In the genomic region with DNA sequence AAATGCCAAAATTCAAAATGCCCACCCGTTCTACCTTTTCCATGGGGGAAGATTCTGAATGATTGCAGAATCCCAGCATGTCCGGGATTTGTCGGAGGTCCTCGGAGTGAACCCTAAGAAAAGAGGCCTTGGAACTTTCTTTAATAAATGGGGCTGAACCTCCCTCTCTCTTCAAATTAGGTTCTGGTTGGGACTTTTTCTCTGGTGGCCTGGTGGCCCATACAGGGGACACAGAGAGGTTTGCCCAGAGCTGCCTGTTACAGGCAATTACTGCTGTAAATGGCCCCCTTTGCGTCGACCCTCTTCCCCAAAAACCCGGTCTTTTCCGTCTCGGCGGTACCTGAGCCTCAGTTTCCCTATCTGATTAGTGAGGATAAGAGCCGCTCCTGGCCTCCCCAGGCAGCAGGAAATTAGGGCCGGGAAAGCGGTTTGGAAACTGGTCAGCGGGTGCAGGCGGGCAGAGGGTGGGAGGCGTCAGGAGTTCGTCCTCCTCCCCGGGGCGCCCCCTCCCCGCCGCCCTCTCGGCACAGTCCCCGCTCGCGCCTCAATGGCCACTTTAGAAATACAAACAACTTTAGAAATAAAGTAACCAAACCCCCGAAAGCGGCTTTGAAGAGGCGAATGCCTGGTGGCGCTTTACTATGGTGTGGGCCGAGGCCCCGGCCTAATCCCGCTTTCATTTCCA, we compare ENCODE assay signal across 19 cellular contexts. TPM values are rescaled to one million over a fixed set of nuclear protein-coding genes. Genes with fewer than 3 reads are reported as not detected.
A peak's percentile ranks its signal among the peaks of the same experiment; 100 is the strongest.
DNase-seq lines count a peak whose midpoint lies in the region; ATAC-seq, FAIRE-seq and TF ChIP-seq lines count a peak whose summit lies in the region.
"Had no signal": no experiment of that assay in that cellular context is flagged by ENCODE, and none has a peak within 500 bp of the region (broad histone marks: within the 10 kb centered on the region; RNA-seq: fewer than 3 reads in every experiment).

No MANE protein-coding gene starts in this region.

- H3K27ac ChIP-seq in left ventricle myocardium inferior (replicated peaks) (no peak overlapping the region), astrocyte (ENCODE audit: low read depth, low read length) (no peak overlapping the region), upper lobe of left lung (no peak overlapping the region), MM.1S (ENCODE audit: low read length) (no peak overlapping the region)
- H3K27ac ChIP-seq: brain microvascular endothelial cell had no signal

- H2AFZ ChIP-seq in astrocyte (ENCODE audit: low read depth, low read length) (no peak overlapping the region), MM.1S (ENCODE audit: low read length) (no peak overlapping the region)

- no peak overlapping the region for H3K4me3 Mint-ChIP-seq in astrocyte (ENCODE audit: unreplicated experiment)
- H3K4me3 Mint-ChIP-seq in naive thymus-derived CD8-positive, alpha-beta T cell: peak overlapping the region in 9 of 10 donors; percentile 8 to 78 (median 73)
- H3K4me3 Mint-ChIP-seq: activated T-helper 1 cell treated with anti-CD3 and anti-CD28 coated beads, Interleukin-12 subunit alpha, Interleukin-12 subunit beta, Interleukin-2, Interleukin-4 antibody, amounts not matched to agents 30 ng/mL and 10 ng/mL and 1 ng/mL, durations not matched to agents 14 hours and 24 hours and 36 hours; memory B cell; stimulated activated effector memory CD8-positive, alpha-beta T cell treated with anti-CD3 and anti-CD28 coated beads, Interleukin-12 subunit alpha, Interleukin-12 subunit beta, amount 100 ng/mL, for 72 hours had no signal

- TF ChIP-seq EP300 in upper lobe of left lung (IDR thresholded peaks at IDR 0.05): no peak

- POLR2A ChIA-PET in naive thymus-derived CD8-positive, alpha-beta T cell (lab: Charles Lee): no interaction called here

- H3K4me2 ChIP-seq in astrocyte (ENCODE audit: low read length) (no peak overlapping the region), MM.1S (ENCODE audit: low read depth, low read length) (no peak overlapping the region)

- H3K36me3 ChIP-seq in left ventricle myocardium inferior (no peaks in the 10 kb centered on the region), astrocyte (ENCODE audit: insufficient read depth, low read length) (no peaks in the 10 kb centered on the region), upper lobe of left lung (no peaks in the 10 kb centered on the region), MM.1S (replicated peaks; ENCODE audit: insufficient read depth, low read length) (no peaks in the 10 kb centered on the region)
- H3K36me3 ChIP-seq: brain microvascular endothelial cell had no signal

- intact Hi-C loops in left ventricle myocardium inferior (cut with micrococcal nuclease): no loop called here
- intact Hi-C loops in left cardiac atrium (cut with DNase I): no loop called here

- H3K27me3 ChIP-seq in left ventricle myocardium inferior (ENCODE audit: low read depth) (peaks cover 100% of the 10 kb centered on the region), astrocyte (ENCODE audit: insufficient read depth, low read length) (peaks cover 65% of the 10 kb centered on the region), upper lobe of left lung (peaks cover 2 to 84% (median 40%) of the 10 kb centered on the region in 4 donors), MM.1S (replicated peaks; ENCODE audit: insufficient read depth, low read length) (peaks cover 95% of the 10 kb centered on the region)

- no peak for FAIRE-seq in astrocyte (lab: Jason Lieb, UNC)
- FAIRE-seq: endometrium, G401.6 had no signal

- WGBS in upper lobe of left lung, 2 donors: 0 to 2% methylated on average over 4 to 32 of the region's 32 CpGs

- TF ChIP-seq CTCF in left ventricle myocardium inferior (IDR thresholded peaks at IDR 0.05; ENCODE audit: borderline replicate concordance) (no peak), astrocyte (IDR thresholded peaks at IDR 0.05; ENCODE audit: insufficient read depth, low read depth, low read length) (no peak), upper lobe of left lung (IDR thresholded peaks at IDR 0.05) (no peak), MM.1S (IDR thresholded peaks at IDR 0.05; ENCODE audit: low read length) (no peak)

- H3K4me3 ChIP-seq in left ventricle myocardium inferior (peak overlapping the region; percentile 46), astrocyte (ENCODE audit: insufficient read depth, low read depth, low read length) (no peak overlapping the region), upper lobe of left lung (peak overlapping the region in 3 of 4 donors; percentile 30 to 37 (median 34)), MM.1S (ENCODE audit: low read length) (no peak overlapping the region)

- H3K27me3 Mint-ChIP-seq in astrocyte (ENCODE audit: low read depth, unreplicated experiment): peaks cover 82% of the 10 kb centered on the region
- peaks cover 44 to 87% (median 56%) of the 10 kb centered on the region in 5 donors for H3K27me3 Mint-ChIP-seq in naive thymus-derived CD8-positive, alpha-beta T cell

- no peak for TF ChIP-seq POLR2A in upper lobe of left lung (IDR thresholded peaks at IDR 0.05)

- H4K20me1 ChIP-seq in astrocyte (ENCODE audit: insufficient read depth, low read length): no peaks in the 10 kb centered on the region
- H4K20me1 ChIP-seq in MM.1S (ENCODE audit: insufficient read depth, low read length): no peaks in the 10 kb centered on the region

- H3F3A ChIP-seq in MM.1S (ENCODE audit: insufficient read depth, low read length): no peaks in the 10 kb centered on the region

- no peaks in the 10 kb centered on the region for H3K36me3 Mint-ChIP-seq in astrocyte (ENCODE audit: low read depth, unreplicated experiment)
- peaks cover 0 to 9% (median 3%) of the 10 kb centered on the region in 3 donors for H3K36me3 Mint-ChIP-seq in naive thymus-derived CD8-positive, alpha-beta T cell
- H3K36me3 Mint-ChIP-seq: memory B cell; stimulated activated effector memory CD8-positive, alpha-beta T cell treated with anti-CD3 and anti-CD28 coated beads, Interleukin-12 subunit alpha, Interleukin-12 subunit beta, amount 100 ng/mL, for 72 hours had no signal

- no peak for DNase-seq in left ventricle myocardium inferior
- DNase-seq in left cardiac atrium: no peak
- no peak for DNase-seq in astrocyte (ENCODE audit: low read depth)
- no peak for DNase-seq in naive thymus-derived CD8-positive, alpha-beta T cell
- DNase-seq in upper lobe of left lung: peak; percentile 25 to 80
- DNase-seq in MM.1S: no peak
- DNase-seq in SW480 (ENCODE audit: low spot score): no peak
- DNase-seq: AML-193; brain microvascular endothelial cell; stimulated activated CD4-positive, alpha-beta T cell treated with anti-CD3 and anti-CD28 coated beads, Interleukin-4, amount 100 ng/mL, for 1 hour; T-helper 2 cell had no signal

- peaks cover 9% of the 10 kb centered on the region for H3K9me3 Mint-ChIP-seq in astrocyte (ENCODE audit: unreplicated experiment)
- peaks cover 0 to 2% (median 0%) of the 10 kb centered on the region in 9 donors for H3K9me3 Mint-ChIP-seq in naive thymus-derived CD8-positive, alpha-beta T cell
- H3K9me3 Mint-ChIP-seq: activated T-helper 1 cell treated with anti-CD3 and anti-CD28 coated beads, Interleukin-12 subunit alpha, Interleukin-12 subunit beta, Interleukin-2, Interleukin-4 antibody, amounts not matched to agents 30 ng/mL and 10 ng/mL and 1 ng/mL, durations not matched to agents 14 hours and 24 hours and 36 hours; memory B cell; stimulated activated effector memory CD8-positive, alpha-beta T cell treated with anti-CD3 and anti-CD28 coated beads, Interleukin-12 subunit alpha, Interleukin-12 subunit beta, amount 100 ng/mL, for 72 hours had no signal

- ATAC-seq in left cardiac atrium: no peak
- ATAC-seq in naive thymus-derived CD8-positive, alpha-beta T cell: no peak
- no peak for ATAC-seq in upper lobe of left lung (ENCODE audit: low FRiP score in 2 of 2)
- ATAC-seq in GM21786 (IDR thresholded peaks at IDR 0.05; ENCODE audit: unreplicated experiment): no peak
- ATAC-seq: Panc1; stimulated activated effector memory CD8-positive, alpha-beta T cell treated with anti-CD3 and anti-CD28 coated beads, Interleukin-12 subunit alpha, Interleukin-12 subunit beta, amount 100 ng/mL, for 72 hours had no signal

- peaks cover 9% of the 10 kb centered on the region for H3K4me1 Mint-ChIP-seq in astrocyte (ENCODE audit: low read depth, unreplicated experiment)
- peaks cover 36 to 78% (median 45%) of the 10 kb centered on the region in 4 donors for H3K4me1 Mint-ChIP-seq in naive thymus-derived CD8-positive, alpha-beta T cell

- H3K79me2 ChIP-seq in astrocyte (ENCODE audit: insufficient read depth, low read length) (no peaks in the 10 kb centered on the region), MM.1S (ENCODE audit: low read length) (no peaks in the 10 kb centered on the region)

- no peak overlapping the region for H3K9ac ChIP-seq in astrocyte (ENCODE audit: low read length)
- H3K9ac ChIP-seq in MM.1S (ENCODE audit: low read length): no peak overlapping the region

- H3K27ac Mint-ChIP-seq in astrocyte (ENCODE audit: unreplicated experiment): peak overlapping the region; percentile 59
- no peak overlapping the region for H3K27ac Mint-ChIP-seq in naive thymus-derived CD8-positive, alpha-beta T cell
- H3K27ac Mint-ChIP-seq: activated T-helper 1 cell treated with anti-CD3 and anti-CD28 coated beads, Interleukin-12 subunit alpha, Interleukin-12 subunit beta, Interleukin-2, Interleukin-4 antibody, amounts not matched to agents 30 ng/mL and 10 ng/mL and 1 ng/mL, durations not matched to agents 14 hours and 24 hours and 36 hours; memory B cell; stimulated activated effector memory CD8-positive, alpha-beta T cell treated with anti-CD3 and anti-CD28 coated beads, Interleukin-12 subunit alpha, Interleukin-12 subunit beta, amount 100 ng/mL, for 72 hours had no signal

- H3K9me2 ChIP-seq in MM.1S (replicated peaks; ENCODE audit: insufficient read depth, low read length): no peaks in the 10 kb centered on the region

- peaks cover 27% of the 10 kb centered on the region for H3K4me1 ChIP-seq in left ventricle myocardium inferior
- no peaks in the 10 kb centered on the region for H3K4me1 ChIP-seq in astrocyte (ENCODE audit: insufficient read depth, low read length)
- H3K4me1 ChIP-seq in upper lobe of left lung: peaks cover 0 to 30% (median 18%) of the 10 kb centered on the region in 4 donors
- no peaks in the 10 kb centered on the region for H3K4me1 ChIP-seq in MM.1S (ENCODE audit: low read length)

- H3K9me3 ChIP-seq in left ventricle myocardium inferior (replicated peaks) (no peaks in the 10 kb centered on the region), astrocyte (ENCODE audit: insufficient read depth, low read depth, low read length) (no peaks in the 10 kb centered on the region), upper lobe of left lung (no peaks in the 10 kb centered on the region), MM.1S (replicated peaks; ENCODE audit: insufficient read depth, low read length) (no peaks in the 10 kb centered on the region)

RNA-seq across cellular contexts. Expression of gene PAX7, which starts 15.6 kb away (rescaled TPM):
- total RNA-seq in left ventricle myocardium inferior (not detected), left cardiac atrium (not detected), astrocyte (0.05 TPM in 1 of 2 replicates, not detected in the other), upper lobe of left lung (not detected)
- not detected for total RNA-seq in naive thymus-derived CD8-positive, alpha-beta T cell
- polyA plus RNA-seq in naive thymus-derived CD8-positive, alpha-beta T cell: not detected
- total RNA-seq: activated T-helper 1 cell treated with anti-CD3 and anti-CD28 coated beads, Interleukin-12 subunit alpha, Interleukin-12 subunit beta, Interleukin-2, Interleukin-4 antibody, amounts not matched to agents 30 ng/mL and 10 ng/mL and 1 ng/mL, durations not matched to agents 14 hours and 24 hours and 36 hours; posterior vena cava had no signal

Comparison
In these comparisons a context has a peak if more than half of its experiments do, and no peak if none do; other contexts are left out.
1. DNase-seq: peak in upper lobe of left lung (2 of 2); none in left ventricle myocardium inferior (single experiment), left cardiac atrium (single experiment), astrocyte (single experiment), naive thymus-derived CD8-positive, alpha-beta T cell (0 of 10), MM.1S (single experiment) and SW480 (single experiment).
2. H3K4me3 ChIP-seq: peak in left ventricle myocardium inferior (single experiment) and upper lobe of left lung (3 of 4); none in astrocyte (single experiment) and MM.1S (single experiment).